ENCODE assay signal across 1 cellular context in genomic region chr2:230905448-230906430, GRCh38.
A peak's percentile ranks its signal among the peaks of the same experiment; 100 is the strongest.
TF ChIP-seq lines count a peak whose summit lies in the region.

No MANE protein-coding gene starts in this region.

TF ChIP-seq in GM12878, 131 proteins besides CTCF, POLR2A, EP300 and RAD21:
- TF ChIP-seq CUX1 (IDR thresholded peaks at IDR 0.05; ENCODE audit: insufficient replicate concordance, low read depth, low read length) (no peak), PAX5 (IDR thresholded peaks at IDR 0.05; ENCODE audit: borderline replicate concordance, low read depth, low read length) (no peak), EGR1 (IDR thresholded peaks at IDR 0.05; ENCODE audit: borderline replicate concordance in 1 of 2, low read depth in 2 of 2, low read length in 2 of 2) (0 out of 3 replicates have a peak, but pooled peaks of 1 of the 2 experiments have one; percentile 10), ZBED1 (IDR thresholded peaks at IDR 0.05; ENCODE audit: borderline replicate concordance) (peak; percentile 60; the same call in 1 of the 2 replicates), SMAD1 (IDR thresholded peaks at IDR 0.05; ENCODE audit: low read depth, partially characterized antibody) (no peak), MTA3 (IDR thresholded peaks at IDR 0.05; ENCODE audit: borderline replicate concordance, low read length) (peak; percentile 84; the same call in 1 of the 2 replicates), MEF2B (IDR thresholded peaks at IDR 0.05; ENCODE audit: partially characterized antibody, poor library complexity, severe bottlenecking) (no peak), BHLHE40 (IDR thresholded peaks at IDR 0.05; ENCODE audit: borderline replicate concordance in 1 of 2, low read depth in 2 of 2, low read length in 1 of 2) (peak; percentile 7 to 57; a peak in 1 of 4 replicates), KDM1A (IDR thresholded peaks at IDR 0.05; ENCODE audit: borderline replicate concordance) (no peak), EZH2 (IDR thresholded peaks at IDR 0.05; ENCODE audit: borderline replicate concordance, control insufficient read depth, low read depth, low read length) (no peak), NFIC (IDR thresholded peaks at IDR 0.05; ENCODE audit: low read depth, low read length) (peak; percentile 37; the same call in 1 of the 2 replicates), BMI1 (IDR thresholded peaks at IDR 0.05; ENCODE audit: borderline replicate concordance) (no peak), TCF7 (IDR thresholded peaks at IDR 0.05; ENCODE audit: borderline replicate concordance) (peak; percentile 81), CBFB (IDR thresholded peaks at IDR 0.05; ENCODE audit: low read depth) (no peak), IKZF2 (IDR thresholded peaks at IDR 0.05) (no peak), MXI1 (IDR thresholded peaks at IDR 0.05; ENCODE audit: low read depth, low read length) (no peak), ETV6 (conservative IDR thresholded peaks at IDR 0.05 in 1 of 2, IDR thresholded peaks at IDR 0.05 in 1 of 2; ENCODE audit: borderline replicate concordance in 1 of 2, low read depth in 1 of 2) (no peak), SPI1 (IDR thresholded peaks at IDR 0.05; ENCODE audit: borderline replicate concordance, insufficient read depth, low read depth, low read length) (no peak), RELA (IDR thresholded peaks at IDR 0.05; ENCODE audit: borderline replicate concordance, partially characterized antibody) (no peak), E2F4 (IDR thresholded peaks at IDR 0.05; ENCODE audit: low read depth, low read length) (no peak), SUPT20H (IDR thresholded peaks at IDR 0.05; ENCODE audit: borderline replicate concordance, control insufficient read depth, low read depth, low read length) (no peak), ATF2 (IDR thresholded peaks at IDR 0.05; ENCODE audit: low read length) (no peak)
